8 cellular contexts compared by ENCODE assay signal in genomic region chr1:96722161-96722908, GRCh38. TPM values are rescaled to one million over a fixed set of nuclear protein-coding genes. Genes with fewer than 3 reads are reported as not detected.
DNase-seq lines count a peak whose midpoint lies in the region; ATAC-seq and TF ChIP-seq lines count a peak whose summit lies in the region.

No MANE protein-coding gene starts in this region.

- H3K27me3 ChIP-seq in BJ (ENCODE audit: control insufficient read depth, insufficient read depth, low read length) (no peaks in the 10 kb centered on the region), thyroid gland (no peaks in the 10 kb centered on the region)
- H3K27me3 ChIP-seq in naive thymus-derived CD4-positive, alpha-beta T cell (ENCODE audit: control insufficient read depth in 2 of 2, insufficient read depth in 2 of 2, low read length in 2 of 2), result no peaks in the 10 kb centered on the region

- no peaks in the 10 kb centered on the region for H3K27me3 Mint-ChIP-seq in activated T-cell treated with anti-CD3 and anti-CD28 coated beads, Interleukin-2, amount 50 U/mL, for 4 hours (ENCODE audit: low read depth)
- H3K27me3 Mint-ChIP-seq in naive thymus-derived CD4-positive, alpha-beta T cell, result peaks cover 0 to 14% (median 0%) of the 10 kb centered on the region in 5 donors

- peak; percentile 33 for ATAC-seq in GM18861 (IDR thresholded peaks at IDR 0.05; ENCODE audit: unreplicated experiment)
- ATAC-seq in HG03095 (IDR thresholded peaks at IDR 0.05; ENCODE audit: unreplicated experiment), result peak; percentile 45
- peak; percentile 68 to 69 for ATAC-seq in activated T-cell treated with anti-CD3 and anti-CD28 coated beads, Interleukin-2, amount 50 U/mL, for 4 hours
- peak; percentile 67 for ATAC-seq in naive thymus-derived CD4-positive, alpha-beta T cell

- H3K27ac ChIP-seq in naive thymus-derived CD4-positive, alpha-beta T cell (ENCODE audit: low read depth, low read length), result peak overlapping the region; percentile 84
- H3K27ac ChIP-seq in thyroid gland, result peak overlapping the region; percentile 93 to 98 (median 95)

- peaks cover 32% of the 10 kb centered on the region for H3K4me1 Mint-ChIP-seq in activated T-cell treated with anti-CD3 and anti-CD28 coated beads, Interleukin-2, amount 50 U/mL, for 4 hours (ENCODE audit: low read depth)
- H3K4me1 Mint-ChIP-seq in naive thymus-derived CD4-positive, alpha-beta T cell, result peaks cover 24 to 43% (median 36%) of the 10 kb centered on the region in 7 donors

- peak in 1 of 2 donors; percentile 35 for TF ChIP-seq POLR2A in thyroid gland (IDR thresholded peaks at IDR 0.05)

- H3K36me3 Mint-ChIP-seq in activated T-cell treated with anti-CD3 and anti-CD28 coated beads, Interleukin-2, amount 50 U/mL, for 4 hours (ENCODE audit: insufficient read depth), result peaks cover 16% of the 10 kb centered on the region
- peaks cover 0 to 20% (median 16%) of the 10 kb centered on the region in 5 donors for H3K36me3 Mint-ChIP-seq in naive thymus-derived CD4-positive, alpha-beta T cell

- TF ChIP-seq CTCF in BJ (IDR thresholded peaks at IDR 0.05; ENCODE audit: insufficient read depth, low read depth, low read length), result no peak
- no peak for TF ChIP-seq CTCF in thyroid gland (IDR thresholded peaks at IDR 0.05)

- CTCF ChIA-PET in BJ (lab: Yijun Ruan, JAX), result interaction anchor here (0.7 to 1.0 kb wide), 2 partner anchors 295 to 1745 kb away, joined by 3 read pairs; no protein-coding TSS in a partner anchor
- CTCF ChIA-PET in naive thymus-derived CD4-positive, alpha-beta T cell (lab: Charles Lee), result no interaction called here

- H3K36me3 ChIP-seq in BJ (ENCODE audit: control insufficient read depth, insufficient read depth, low read length), result peaks cover 2% of the 10 kb centered on the region; the same call in 1 of the 2 replicates
- H3K36me3 ChIP-seq in naive thymus-derived CD4-positive, alpha-beta T cell (ENCODE audit: control insufficient read depth in 2 of 3, insufficient read depth in 3 of 3, low read length in 3 of 3), result peaks cover 0 to 10% (median 0%) of the 10 kb centered on the region in 3 experiments
- H3K36me3 ChIP-seq in thyroid gland, result no peaks in the 10 kb centered on the region

- DNase-seq in BJ (ENCODE audit: low read depth) (peak; percentile 11), NCI-H2196 treated with DMSO at 0.1 percent for 48 hours (lab: John Stamatoyannopoulos, UW; ENCODE audit: unreplicated experiment) (peak; percentile 22), fibroblast of peridontal ligament (ENCODE audit: extremely low read depth) (peak; percentile 82), thyroid gland (peak; percentile 64 to 67)
- peak; percentile 30 for DNase-seq in activated T-cell treated with anti-CD3 and anti-CD28 coated beads, Interleukin-2, amount 50 U/mL, for 4 hours
- peak in 1 of 9 donors; percentile 64 for DNase-seq in naive thymus-derived CD4-positive, alpha-beta T cell

- H3K9me3 ChIP-seq in naive thymus-derived CD4-positive, alpha-beta T cell (ENCODE audit: control insufficient read depth in 2 of 3, low read length in 3 of 3), result no peaks in the 10 kb centered on the region
- no peaks in the 10 kb centered on the region for H3K9me3 ChIP-seq in thyroid gland

- intact Hi-C loops in naive thymus-derived CD4-positive, alpha-beta T cell (cut with micrococcal nuclease), result loop anchor here (1.0 to 10.0 kb wide), 10 partner anchors 10 to 1682 kb away; partner anchors contain the start of genes DPYD (in 2 of the 2), ALG14 (in 1 of the 2) and RWDD3 (in 1 of the 2)
- intact Hi-C loops in thyroid gland (cut with DNase I), result no loop called here

- peak overlapping the region; percentile 83 to 97 (median 95) for H3K27ac Mint-ChIP-seq in naive thymus-derived CD4-positive, alpha-beta T cell

- peaks cover 10 to 14% of the 10 kb centered on the region in 2 donors for H3K4me1 ChIP-seq in naive thymus-derived CD4-positive, alpha-beta T cell (ENCODE audit: control insufficient read depth in 2 of 2, insufficient read depth in 2 of 2, low read length in 2 of 2)
- H3K4me1 ChIP-seq in thyroid gland, result peaks cover 4 to 10% of the 10 kb centered on the region in 2 donors

- WGBS in thyroid gland, 2 donors, result 1 to 2% methylated on average over 22 to 29 of the region's 29 CpGs

- peak overlapping the region; percentile 94 for H3K4me3 Mint-ChIP-seq in activated T-cell treated with anti-CD3 and anti-CD28 coated beads, Interleukin-2, amount 50 U/mL, for 4 hours
- H3K4me3 Mint-ChIP-seq in naive thymus-derived CD4-positive, alpha-beta T cell, result peak overlapping the region; percentile 88 to 99 (median 97)

- no peaks in the 10 kb centered on the region for H3K9me3 Mint-ChIP-seq in activated T-cell treated with anti-CD3 and anti-CD28 coated beads, Interleukin-2, amount 50 U/mL, for 4 hours
- peaks cover 0 to 4% (median 0%) of the 10 kb centered on the region in 11 donors for H3K9me3 Mint-ChIP-seq in naive thymus-derived CD4-positive, alpha-beta T cell

- H3K4me3 ChIP-seq in BJ (ENCODE audit: low read depth, low read length) (peak overlapping the region; percentile 85), thyroid gland (replicated peaks in 1 of 3) (peak overlapping the region; percentile 69 to 93 (median 69))
- H3K4me3 ChIP-seq in naive thymus-derived CD4-positive, alpha-beta T cell (ENCODE audit: low read length), result peak overlapping the region; percentile 89

- POLR2A ChIA-PET in BJ (lab: Charles Lee), result interaction anchor here (0.6 kb wide), 1 partner anchor 1092 kb away, joined by 3 read pairs; no protein-coding TSS in a partner anchor
- POLR2A ChIA-PET in naive thymus-derived CD4-positive, alpha-beta T cell (lab: Charles Lee), result interaction anchor here (1.1 kb wide), 1 partner anchor 32 kb away, joined by 3 read pairs; no protein-coding TSS in a partner anchor

RNA-seq across cellular contexts. Expression of gene PTBP2, which starts 0.8 kb away (rescaled TPM):
- 5.7 and 9.5 TPM in 2 replicates for polyA plus RNA-seq in BJ (2011; rRNA removed)
- polyA minus RNA-seq in BJ (2011; rRNA and poly(A)+ RNA removed), result 13.6 and 17.2 TPM in 2 replicates
- total RNA-seq in activated T-cell treated with anti-CD3 and anti-CD28 coated beads, Interleukin-2, amount 50 U/mL, for 4 hours, result 1 to 10 TPM; 8.3 to 9.7 (median 8.7) TPM
- 10 to 100 TPM; 14.9 to 32.6 (median 25.6) TPM for total RNA-seq in naive thymus-derived CD4-positive, alpha-beta T cell
- polyA plus RNA-seq in naive thymus-derived CD4-positive, alpha-beta T cell, result 1 to 10 TPM; 2.8 to 3.8 TPM
- total RNA-seq in thyroid gland, result 10 to 100 TPM; 69.9 to 99.3 (median 91.8) TPM
